In the genomic region with DNA sequence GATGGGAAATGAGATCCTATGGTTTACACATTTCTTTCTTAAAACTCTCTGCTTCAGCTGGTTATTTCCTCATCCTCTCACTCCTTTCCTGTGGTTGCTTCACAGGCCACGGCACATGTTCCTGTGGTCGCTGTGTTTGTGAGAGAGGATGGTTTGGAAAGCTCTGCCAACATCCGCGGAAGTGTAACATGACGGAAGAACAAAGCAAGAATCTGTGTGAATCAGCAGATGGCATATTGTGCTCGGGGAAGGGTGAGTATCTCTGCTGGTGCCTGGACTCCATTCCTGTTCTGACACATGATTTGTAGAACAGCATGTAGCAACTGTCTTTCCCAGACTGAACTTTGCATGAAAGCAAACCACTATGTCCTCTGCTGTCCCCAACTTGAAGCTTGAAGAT, we compare ENCODE assay signal across 9 cellular contexts.
A peak's percentile ranks its signal among the peaks of the same experiment; 100 is the strongest.
DNase-seq lines count a peak whose midpoint lies in the region; ATAC-seq and TF ChIP-seq lines count a peak whose summit lies in the region.
"Had no signal": no experiment of that assay in that cellular context is flagged by ENCODE, and none has a peak within 500 bp of the region (broad histone marks: within the 10 kb centered on the region; RNA-seq: fewer than 3 reads in every experiment).

No MANE protein-coding gene starts in this region.

- no peak overlapping the region for H3K4me3 ChIP-seq in BJ (ENCODE audit: low read depth, low read length)

- peaks cover 4% of the 10 kb centered on the region; the same call in 1 of the 2 replicates for H3K36me3 ChIP-seq in BJ (ENCODE audit: control insufficient read depth, insufficient read depth, low read length)

- DNase-seq in BJ (ENCODE audit: low read depth): peak; percentile 60
- peak; percentile 36 for DNase-seq in activated CD8-positive, alpha-beta T cell treated with anti-CD3 and anti-CD28 coated beads, Interleukin-2, amount 10 ng/mL, durations not matched to agents 7 days and 5 days
- DNase-seq in left lobe of liver (ENCODE audit: low spot score): peak; percentile 75
- no peak for DNase-seq in effector CD4-positive, alpha-beta T cell
- no peak for DNase-seq in globus pallidus (ENCODE audit: low spot score)
- no peak for DNase-seq in sciatic nerve (ENCODE audit: low spot score)
- DNase-seq in islet precursor cell: no peak
- DNase-seq: activated B cell treated with CpG ODN at 0.5 μM for 24 hours had no signal

- peak; percentile 72 for ATAC-seq in HG03378 (IDR thresholded peaks at IDR 0.05; ENCODE audit: unreplicated experiment)
- no peak for ATAC-seq in activated CD8-positive, alpha-beta T cell treated with anti-CD3 and anti-CD28 coated beads, Interleukin-2, amount 10 ng/mL, durations not matched to agents 7 days and 5 days
- ATAC-seq in left lobe of liver: peak; percentile 79
- ATAC-seq in sciatic nerve: no peak

- no peaks in the 10 kb centered on the region for H3K9me3 Mint-ChIP-seq in activated CD8-positive, alpha-beta T cell treated with anti-CD3 and anti-CD28 coated beads, Interleukin-2, amount 10 ng/mL, durations not matched to agents 7 days and 5 days (ENCODE audit: insufficient read depth)
- H3K9me3 Mint-ChIP-seq: activated B cell treated with CpG ODN at 0.5 μM for 24 hours had no signal

- no peaks in the 10 kb centered on the region for H3K36me3 Mint-ChIP-seq in activated CD8-positive, alpha-beta T cell treated with anti-CD3 and anti-CD28 coated beads, Interleukin-2, amount 10 ng/mL, durations not matched to agents 7 days and 5 days (ENCODE audit: low read depth)

- H3K4me1 Mint-ChIP-seq in activated CD8-positive, alpha-beta T cell treated with anti-CD3 and anti-CD28 coated beads, Interleukin-2, amount 10 ng/mL, durations not matched to agents 7 days and 5 days (ENCODE audit: low read depth): peaks cover 13% of the 10 kb centered on the region
- H3K4me1 Mint-ChIP-seq: activated B cell treated with CpG ODN at 0.5 μM for 24 hours had no signal

- no peak overlapping the region for H3K4me3 Mint-ChIP-seq in activated CD8-positive, alpha-beta T cell treated with anti-CD3 and anti-CD28 coated beads, Interleukin-2, amount 10 ng/mL, durations not matched to agents 7 days and 5 days
- H3K4me3 Mint-ChIP-seq: activated B cell treated with CpG ODN at 0.5 μM for 24 hours had no signal

- peaks cover 17% of the 10 kb centered on the region for H3K27me3 Mint-ChIP-seq in activated CD8-positive, alpha-beta T cell treated with anti-CD3 and anti-CD28 coated beads, Interleukin-2, amount 10 ng/mL, durations not matched to agents 7 days and 5 days (ENCODE audit: low read depth)
- H3K27me3 Mint-ChIP-seq: activated B cell treated with CpG ODN at 0.5 μM for 24 hours had no signal

- no peak for TF ChIP-seq CTCF in BJ (IDR thresholded peaks at IDR 0.05; ENCODE audit: insufficient read depth, low read depth, low read length)

- POLR2A ChIA-PET in BJ (lab: Charles Lee): no interaction called here
- POLR2A ChIA-PET in activated CD8-positive, alpha-beta T cell treated with anti-CD3 and anti-CD28 coated beads, Interleukin-2, amount 10 ng/mL, durations not matched to agents 7 days and 5 days (lab: Charles Lee): interaction anchor here (0.9 kb wide), 1 partner anchor 11 kb away, joined by 3 read pairs; no protein-coding TSS in a partner anchor

- intact Hi-C loops in sciatic nerve (cut with DNase I): no loop called here

- CTCF ChIA-PET in BJ (lab: Yijun Ruan, JAX): no interaction called here
- CTCF ChIA-PET in activated CD8-positive, alpha-beta T cell treated with anti-CD3 and anti-CD28 coated beads, Interleukin-2, amount 10 ng/mL, durations not matched to agents 7 days and 5 days (lab: Charles Lee): no interaction called here

- no peaks in the 10 kb centered on the region for H3K27me3 ChIP-seq in BJ (ENCODE audit: control insufficient read depth, insufficient read depth, low read length)

- no peak overlapping the region for H3K27ac Mint-ChIP-seq in activated CD8-positive, alpha-beta T cell treated with anti-CD3 and anti-CD28 coated beads, Interleukin-2, amount 10 ng/mL, durations not matched to agents 7 days and 5 days
- H3K27ac Mint-ChIP-seq: activated B cell treated with CpG ODN at 0.5 μM for 24 hours had no signal

Comparison
In these comparisons a context has a peak if more than half of its experiments do, and no peak if none do; other contexts are left out.
1. DNase-seq: peak in BJ (single experiment), activated CD8-positive, alpha-beta T cell treated with anti-CD3 and anti-CD28 coated beads, Interleukin-2, amount 10 ng/mL, durations not matched to agents 7 days and 5 days (single experiment) and left lobe of liver (single experiment); none in effector CD4-positive, alpha-beta T cell (single experiment), globus pallidus (single experiment), sciatic nerve (single experiment) and islet precursor cell (single experiment).
2. ATAC-seq: peak in HG03378 (single experiment) and left lobe of liver (single experiment); none in activated CD8-positive, alpha-beta T cell treated with anti-CD3 and anti-CD28 coated beads, Interleukin-2, amount 10 ng/mL, durations not matched to agents 7 days and 5 days (single experiment) and sciatic nerve (single experiment).